9 cellular contexts compared by ENCODE assay signal in genomic region chr7:7944619-7945282, GRCh38. TPM values are rescaled to one million over a fixed set of nuclear protein-coding genes. Genes with fewer than 3 reads are reported as not detected.
DNase-seq lines count a peak whose midpoint lies in the region; ATAC-seq lines count a peak whose summit lies in the region.
"Had no signal": no experiment of that assay in that cellular context is flagged by ENCODE, and none has a peak within 500 bp of the region (broad histone marks: within the 10 kb centered on the region; RNA-seq: fewer than 3 reads in every experiment).

No MANE protein-coding gene starts in this region.

- H3K27me3 ChIP-seq in SJCRH30: no peaks in the 10 kb centered on the region

- no peak overlapping the region for H3K4me3 ChIP-seq in SJCRH30
- H3K4me3 ChIP-seq: K562 had no signal

- no peak overlapping the region for H3K27ac ChIP-seq in SJCRH30

- peak; percentile 24 to 57 for DNase-seq in SJCRH30
- peak; percentile 9 for DNase-seq in cerebellar cortex (ENCODE audit: low spot score)
- DNase-seq in stimulated activated CD8-positive, alpha-beta memory T cell treated with anti-CD3 and anti-CD28 coated beads, Interleukin-12 subunit alpha, Interleukin-12 subunit beta, amount 100 ng/mL, for 24 hours (ENCODE audit: extremely low read depth): peak; percentile 7
- no peak for DNase-seq in dedifferentiated amniotic fluid mesenchymal stem cell (ENCODE audit: extremely low spot score)
- DNase-seq in EL: no peak
- DNase-seq in NCI-H446 (lab: John Stamatoyannopoulos, UW): no peak

- no peaks in the 10 kb centered on the region for H3K36me3 ChIP-seq in SJCRH30

- no peaks in the 10 kb centered on the region for H3K9me3 ChIP-seq in SJCRH30 (replicated peaks)

- peak; percentile 91 for ATAC-seq in GM18861 (IDR thresholded peaks at IDR 0.05; ENCODE audit: unreplicated experiment)
- peak; percentile 89 for ATAC-seq in HG02840 (IDR thresholded peaks at IDR 0.05; ENCODE audit: low FRiP score, unreplicated experiment)
- ATAC-seq: K562 had no signal

- H3K4me1 ChIP-seq in SJCRH30: 0 out of 2 replicates have a peak, but pooled peaks cover 4% of the 10 kb centered on the region

RNA-seq across cellular contexts. Expression of gene GLCCI1, which starts 23.8 kb away (rescaled TPM):
- 9.1 and 11.8 TPM in 2 replicates for total RNA-seq in SJCRH30 (2014; rRNA removed; shearing (Covaris generic))

Comparison
In these comparisons a context has a peak if more than half of its experiments do, and no peak if none do; other contexts are left out.
1. DNase-seq: peak in SJCRH30 (2 of 2), cerebellar cortex (single experiment) and stimulated activated CD8-positive, alpha-beta memory T cell treated with anti-CD3 and anti-CD28 coated beads, Interleukin-12 subunit alpha, Interleukin-12 subunit beta, amount 100 ng/mL, for 24 hours (single experiment); none in dedifferentiated amniotic fluid mesenchymal stem cell (single experiment), EL (single experiment) and NCI-H446 (0 of 2).